9 cellular contexts compared by ENCODE assay signal in genomic region chr6:44735631-44735963, GRCh38.
A peak's percentile ranks its signal among the peaks of the same experiment; 100 is the strongest.
DNase-seq lines count a peak whose midpoint lies in the region; ATAC-seq, FAIRE-seq and TF ChIP-seq lines count a peak whose summit lies in the region.
"Had no signal": no experiment of that assay in that cellular context is flagged by ENCODE, and none has a peak within 500 bp of the region (broad histone marks: within the 10 kb centered on the region; RNA-seq: fewer than 3 reads in every experiment).

No MANE protein-coding gene starts in this region.

- DNase-seq in EH (ENCODE audit: low read depth) (peak; percentile 63), GM19239 (ENCODE audit: insufficient read length, low spot score) (no peak), fibroblast of mammary gland (ENCODE audit: low read depth) (peak; percentile 78), substantia nigra (lab: John Stamatoyannopoulos, UW) (no peak), NCI-H1092 (lab: John Stamatoyannopoulos, UW) (no peak), WERI-Rb-1 (no peak)

- H3K36me3 ChIP-seq in WERI-Rb-1, result no peaks in the 10 kb centered on the region

- peak; percentile 42 for ATAC-seq in HG03521 (IDR thresholded peaks at IDR 0.05; ENCODE audit: unreplicated experiment)
- no peak for ATAC-seq in GM19324 (IDR thresholded peaks at IDR 0.05; ENCODE audit: low FRiP score, unreplicated experiment)

- no peak overlapping the region for H3K4me3 ChIP-seq in fibroblast of mammary gland (ENCODE audit: control insufficient read depth, low read depth, low read length)
- no peak overlapping the region for H3K4me3 ChIP-seq in WERI-Rb-1 (ENCODE audit: low read depth, low read length)

- H3K27ac ChIP-seq in substantia nigra (ENCODE audit: low read depth, low read length, poor library complexity, severe bottlenecking) (no peak overlapping the region), WERI-Rb-1 (no peak overlapping the region)
- H3K27ac ChIP-seq: HL-60 had no signal

- peak; percentile 68 for FAIRE-seq in GM19239 (lab: Jason Lieb, UNC)

- H3K27me3 ChIP-seq in WERI-Rb-1 (ENCODE audit: insufficient read depth, low read depth, severe bottlenecking), result no peaks in the 10 kb centered on the region

- H3K9me3 ChIP-seq in WERI-Rb-1 (ENCODE audit: severe bottlenecking), result peaks cover 4% of the 10 kb centered on the region

- TF ChIP-seq CTCF in fibroblast of mammary gland (conservative IDR thresholded peaks at IDR 0.05; ENCODE audit: control insufficient read depth, insufficient read depth, low read depth, low read length), result no peak
- no peak for TF ChIP-seq CTCF in WERI-Rb-1 (IDR thresholded peaks at IDR 0.05; ENCODE audit: low read depth, low read length)

Comparison
In these comparisons a context has a peak if more than half of its experiments do, and no peak if none do; other contexts are left out.
1. DNase-seq: peak in EH (single experiment) and fibroblast of mammary gland (single experiment); none in GM19239 (single experiment), substantia nigra (0 of 49), NCI-H1092 (single experiment) and WERI-Rb-1 (single experiment).